ENCODE assay signal across 9 cellular contexts in the genomic region with DNA sequence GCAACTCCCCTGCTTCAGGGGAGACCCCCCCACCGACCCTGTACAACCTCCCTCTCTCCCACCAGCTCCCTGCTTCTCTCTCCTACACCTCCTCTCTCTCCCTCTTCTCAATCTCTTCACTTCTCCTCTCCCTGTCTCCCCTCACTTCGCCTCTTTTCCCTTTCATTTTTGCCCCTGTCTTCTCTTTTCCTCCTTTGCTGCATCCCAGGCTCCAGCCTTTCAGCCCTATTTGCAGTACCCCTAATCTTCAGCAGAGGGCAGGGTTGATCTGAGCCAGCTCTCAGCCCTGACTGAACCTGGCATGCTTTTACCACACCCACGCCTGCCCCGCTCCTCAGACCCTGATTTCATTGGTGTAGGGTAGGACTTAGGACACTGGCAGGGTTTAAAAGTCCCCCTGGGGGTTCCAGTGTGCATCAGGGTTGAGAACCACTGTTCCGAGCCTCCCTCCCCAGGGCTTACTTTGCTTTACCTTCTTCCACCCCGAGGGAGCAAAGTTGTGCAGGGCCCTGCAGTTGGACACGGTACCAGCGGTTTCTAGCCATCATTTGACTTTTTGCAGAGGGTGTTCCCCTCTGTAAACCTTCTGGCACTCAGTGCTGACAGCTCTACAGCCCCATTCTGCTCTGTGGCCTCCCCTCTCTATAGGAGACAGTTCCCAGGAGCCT.
DNase-seq lines count a peak whose midpoint lies in the region; ATAC-seq lines count a peak whose summit lies in the region.
"Had no signal": no experiment of that assay in that cellular context is flagged by ENCODE, and none has a peak within 500 bp of the region (broad histone marks: within the 10 kb centered on the region; RNA-seq: fewer than 3 reads in every experiment).

No MANE protein-coding gene starts in this region.

- peaks cover 62% of the 10 kb centered on the region for H3K27me3 Mint-ChIP-seq in activated naive CD4-positive, alpha-beta T cell treated with anti-CD3 and anti-CD28 coated beads, Interleukin-2, amount 10 ng/mL, durations not matched to agents 7 days and 5 days

- no peaks in the 10 kb centered on the region for H3K36me3 Mint-ChIP-seq in activated naive CD4-positive, alpha-beta T cell treated with anti-CD3 and anti-CD28 coated beads, Interleukin-2, amount 10 ng/mL, durations not matched to agents 7 days and 5 days
- H3K36me3 Mint-ChIP-seq: activated naive CD8-positive, alpha-beta T cell had no signal

- no peaks in the 10 kb centered on the region for H3K36me3 ChIP-seq in SJSA1

- H3K4me3 Mint-ChIP-seq in activated naive CD4-positive, alpha-beta T cell treated with anti-CD3 and anti-CD28 coated beads, Interleukin-2, amount 10 ng/mL, durations not matched to agents 7 days and 5 days = no peak overlapping the region
- H3K4me3 Mint-ChIP-seq: activated naive CD8-positive, alpha-beta T cell had no signal

- no peaks in the 10 kb centered on the region for H3K9me3 Mint-ChIP-seq in activated naive CD4-positive, alpha-beta T cell treated with anti-CD3 and anti-CD28 coated beads, Interleukin-2, amount 10 ng/mL, durations not matched to agents 7 days and 5 days

- DNase-seq in DMS114 treated with DMSO at 0.1 percent for 48 hours (lab: John Stamatoyannopoulos, UW; ENCODE audit: unreplicated experiment) (peak; percentile 32), SJSA1 (ENCODE audit: low read depth in 1 of 2, low spot score in 2 of 2) (peak; percentile 31 to 56), head of caudate nucleus (peak in 40 of 42 donors; percentile 24 to 87 (median 66)), renal cortical epithelial cell (ENCODE audit: low read depth) (peak; percentile 23)
- peak; percentile 64 for DNase-seq in activated naive CD4-positive, alpha-beta T cell treated with anti-CD3 and anti-CD28 coated beads, Interleukin-2, amount 10 ng/mL, durations not matched to agents 7 days and 5 days

- no peak overlapping the region for H3K4me3 ChIP-seq in SJSA1

- intact Hi-C loops in head of caudate nucleus (cut with DNase I) = no loop called here

- ATAC-seq in HG02885 (IDR thresholded peaks at IDR 0.05; ENCODE audit: poor library complexity, unreplicated experiment) (peak; percentile 46), GM21528 (IDR thresholded peaks at IDR 0.05; ENCODE audit: low FRiP score, unreplicated experiment) (no peak), GM18907 (IDR thresholded peaks at IDR 0.05; ENCODE audit: unreplicated experiment) (no peak)

- CTCF ChIA-PET in activated naive CD4-positive, alpha-beta T cell treated with anti-CD3 and anti-CD28 coated beads, Interleukin-2, amount 10 ng/mL, durations not matched to agents 7 days and 5 days (lab: Charles Lee) = interaction anchor here (0.7 to 7.4 kb wide), 15 partner anchors 7 to 284 kb away, joined by 3 to 83 read pairs (median 5); a partner anchor contains a TSS

- H3K9me3 ChIP-seq in SJSA1 (replicated peaks) = no peaks in the 10 kb centered on the region

- no peaks in the 10 kb centered on the region for H3K4me1 ChIP-seq in SJSA1 (replicated peaks)

- H3K4me1 Mint-ChIP-seq in activated naive CD4-positive, alpha-beta T cell treated with anti-CD3 and anti-CD28 coated beads, Interleukin-2, amount 10 ng/mL, durations not matched to agents 7 days and 5 days = no peaks in the 10 kb centered on the region

- H3K27ac Mint-ChIP-seq in activated naive CD4-positive, alpha-beta T cell treated with anti-CD3 and anti-CD28 coated beads, Interleukin-2, amount 10 ng/mL, durations not matched to agents 7 days and 5 days = no peak overlapping the region
- H3K27ac Mint-ChIP-seq: activated naive CD8-positive, alpha-beta T cell had no signal

- peaks cover 16% of the 10 kb centered on the region for H3K27me3 ChIP-seq in SJSA1 (replicated peaks)

- H3K27ac ChIP-seq in SJSA1 = no peak overlapping the region
